ENCODE assay signal across 1 cellular context in the genomic region with DNA sequence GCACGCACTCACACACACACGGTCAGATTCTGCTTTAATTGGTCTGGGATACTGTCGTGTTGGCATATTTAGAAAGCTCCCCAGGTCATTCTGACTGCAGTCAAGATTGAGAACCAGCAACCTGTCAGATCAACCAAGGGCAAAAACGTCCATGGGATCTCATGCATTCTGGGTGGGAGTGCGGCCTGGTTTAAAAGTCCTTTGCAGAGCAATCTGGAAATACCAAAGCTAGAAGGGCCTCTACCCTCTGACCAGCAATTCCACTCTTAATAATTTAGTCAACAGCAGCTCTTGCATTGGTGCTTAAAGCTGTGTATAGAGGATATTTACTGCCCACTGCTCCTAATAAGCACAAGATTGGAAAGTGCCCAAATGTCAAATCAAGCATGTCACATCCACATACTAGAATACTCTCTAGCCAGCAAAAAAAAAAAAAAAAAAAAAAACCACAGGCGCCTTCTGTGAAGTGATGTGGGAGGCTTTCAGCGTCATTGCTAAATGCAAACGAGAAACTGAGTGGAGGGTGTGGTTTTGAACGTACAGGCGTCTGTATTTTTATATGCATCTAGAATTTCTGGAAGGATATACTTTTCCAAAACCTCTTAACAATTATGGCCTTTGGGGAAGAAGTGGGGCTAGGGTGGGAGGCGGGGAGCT.
TF ChIP-seq lines count a peak whose summit lies in the region.

No MANE protein-coding gene starts in this region.

TF ChIP-seq in HepG2, 621 proteins besides CTCF, POLR2A, EP300 and RAD21:
- TF ChIP-seq ZSCAN29 (CRISPR knock-in tag; conservative IDR thresholded peaks at IDR 0.05), result no peak
- peak; percentile 77; the same call in 1 of the 2 replicates for TF ChIP-seq ZSCAN22 (CRISPR knock-in tag; IDR thresholded peaks at IDR 0.05)
